8 cellular contexts compared by ENCODE assay signal in genomic region chr3:73502609-73503560, GRCh38.
A peak's percentile ranks its signal among the peaks of the same experiment; 100 is the strongest.
DNase-seq lines count a peak whose midpoint lies in the region; ATAC-seq and TF ChIP-seq lines count a peak whose summit lies in the region.

No MANE protein-coding gene starts in this region.

- H2AFZ ChIP-seq in OCI-LY3 (ENCODE audit: low read depth, low read length) (peak overlapping the region; percentile 62; the same call in 1 of the 2 replicates), osteoblast (ENCODE audit: low read length) (no peak overlapping the region)

- H3K27ac ChIP-seq in OCI-LY3 (ENCODE audit: low read length), result peak overlapping the region; percentile 79
- H3K27ac ChIP-seq in gastroesophageal sphincter, result peak overlapping the region; percentile 50 to 88 (median 70)
- peak overlapping the region; percentile 65 for H3K27ac ChIP-seq in osteoblast (ENCODE audit: low read depth, low read length)
- H3K27ac ChIP-seq in vagina, result no peak overlapping the region

- H3K4me1 ChIP-seq in OCI-LY3 (ENCODE audit: low read length) (peaks cover 37% of the 10 kb centered on the region), gastroesophageal sphincter (peaks cover 7 to 99% (median 15%) of the 10 kb centered on the region in 3 donors), osteoblast (ENCODE audit: insufficient read depth, low read length) (peaks cover 35% of the 10 kb centered on the region), vagina (peaks cover 27% of the 10 kb centered on the region)

- H3K4me2 ChIP-seq in OCI-LY3 (ENCODE audit: low read length), result peak overlapping the region; percentile 71
- H3K4me2 ChIP-seq in osteoblast (ENCODE audit: insufficient read depth, low read length), result peak overlapping the region; percentile 61

- H4K20me1 ChIP-seq in OCI-LY3 (ENCODE audit: insufficient read depth, low read length) (no peaks in the 10 kb centered on the region), osteoblast (ENCODE audit: insufficient read depth, low read length) (peaks cover 3% of the 10 kb centered on the region)

- DNase-seq in EH (ENCODE audit: low read depth) (peak; percentile 88), HS-27A (ENCODE audit: low read depth) (peak; percentile 62), osteoblast (ENCODE audit: insufficient read length, low spot score, missing footprints) (peak; percentile 88), vagina (ENCODE audit: extremely low spot score in 2 of 2) (no peak)
- peak; percentile 9 for DNase-seq in activated T-helper 1 cell treated with anti-CD3 and anti-CD28 coated beads, Interleukin-12 subunit alpha, Interleukin-12 subunit beta, Interleukin-2, Interleukin-4 antibody, amounts not matched to agents 30 ng/mL and 10 ng/mL and 1 ng/mL, durations not matched to agents 14 hours and 24 hours and 36 hours (ENCODE audit: low spot score)

- H3K36me3 Mint-ChIP-seq in activated T-helper 1 cell treated with anti-CD3 and anti-CD28 coated beads, Interleukin-12 subunit alpha, Interleukin-12 subunit beta, Interleukin-2, Interleukin-4 antibody, amounts not matched to agents 30 ng/mL and 10 ng/mL and 1 ng/mL, durations not matched to agents 14 hours and 24 hours and 36 hours (ENCODE audit: low read depth), result no peaks in the 10 kb centered on the region

- no peaks in the 10 kb centered on the region for H3K4me1 Mint-ChIP-seq in activated T-helper 1 cell treated with anti-CD3 and anti-CD28 coated beads, Interleukin-12 subunit alpha, Interleukin-12 subunit beta, Interleukin-2, Interleukin-4 antibody, amounts not matched to agents 30 ng/mL and 10 ng/mL and 1 ng/mL, durations not matched to agents 14 hours and 24 hours and 36 hours (ENCODE audit: low read depth)

- H3K79me2 ChIP-seq in OCI-LY3 (ENCODE audit: low read length) (no peaks in the 10 kb centered on the region), osteoblast (ENCODE audit: insufficient read depth, low read length) (peaks cover 17% of the 10 kb centered on the region)

- H3K9me3 Mint-ChIP-seq in activated T-helper 1 cell treated with anti-CD3 and anti-CD28 coated beads, Interleukin-12 subunit alpha, Interleukin-12 subunit beta, Interleukin-2, Interleukin-4 antibody, amounts not matched to agents 30 ng/mL and 10 ng/mL and 1 ng/mL, durations not matched to agents 14 hours and 24 hours and 36 hours, result no peaks in the 10 kb centered on the region

- no peak overlapping the region for H3K27ac Mint-ChIP-seq in activated T-helper 1 cell treated with anti-CD3 and anti-CD28 coated beads, Interleukin-12 subunit alpha, Interleukin-12 subunit beta, Interleukin-2, Interleukin-4 antibody, amounts not matched to agents 30 ng/mL and 10 ng/mL and 1 ng/mL, durations not matched to agents 14 hours and 24 hours and 36 hours

- H3K36me3 ChIP-seq in OCI-LY3 (replicated peaks; ENCODE audit: low read depth, low read length) (no peaks in the 10 kb centered on the region), gastroesophageal sphincter (no peaks in the 10 kb centered on the region), osteoblast (ENCODE audit: insufficient read depth, low read length) (no peaks in the 10 kb centered on the region), vagina (no peaks in the 10 kb centered on the region)

- peaks cover 15% of the 10 kb centered on the region for H3K27me3 Mint-ChIP-seq in activated T-helper 1 cell treated with anti-CD3 and anti-CD28 coated beads, Interleukin-12 subunit alpha, Interleukin-12 subunit beta, Interleukin-2, Interleukin-4 antibody, amounts not matched to agents 30 ng/mL and 10 ng/mL and 1 ng/mL, durations not matched to agents 14 hours and 24 hours and 36 hours (ENCODE audit: insufficient read depth)

- ATAC-seq in GM21381 (IDR thresholded peaks at IDR 0.05; ENCODE audit: unreplicated experiment) (peak; percentile 64), gastroesophageal sphincter (peak; percentile 64)

- 19 to 24% methylated on average over 5 to 6 of the region's 6 CpGs for WGBS in gastroesophageal sphincter (ENCODE audit: low coverage in 1 of 2), 2 donors

- peak; percentile 98 for TF ChIP-seq CTCF in OCI-LY3 (IDR thresholded peaks at IDR 0.05; ENCODE audit: low read depth, low read length)
- peak; percentile 76 to 87 (median 84) for TF ChIP-seq CTCF in gastroesophageal sphincter (IDR thresholded peaks at IDR 0.05)
- peak; percentile 91 for TF ChIP-seq CTCF in osteoblast (IDR thresholded peaks at IDR 0.05; ENCODE audit: extremely low read depth, low read depth, low read length)
- peak; percentile 49 to 78 (median 76) for TF ChIP-seq CTCF in vagina (IDR thresholded peaks at IDR 0.05)

- H3K27me3 ChIP-seq in OCI-LY3 (ENCODE audit: low read depth, low read length) (no peaks in the 10 kb centered on the region), gastroesophageal sphincter (no peaks in the 10 kb centered on the region), osteoblast (ENCODE audit: insufficient read depth, low read length) (no peaks in the 10 kb centered on the region), vagina (no peaks in the 10 kb centered on the region)

- peak overlapping the region; percentile 51 for H3K9ac ChIP-seq in OCI-LY3 (ENCODE audit: low read length)

- no peak overlapping the region for H3K4me3 Mint-ChIP-seq in activated T-helper 1 cell treated with anti-CD3 and anti-CD28 coated beads, Interleukin-12 subunit alpha, Interleukin-12 subunit beta, Interleukin-2, Interleukin-4 antibody, amounts not matched to agents 30 ng/mL and 10 ng/mL and 1 ng/mL, durations not matched to agents 14 hours and 24 hours and 36 hours

- intact Hi-C loops in activated T-helper 1 cell treated with anti-CD3 and anti-CD28 coated beads, Interleukin-12 subunit alpha, Interleukin-12 subunit beta, Interleukin-2, Interleukin-4 antibody, amounts not matched to agents 30 ng/mL and 10 ng/mL and 1 ng/mL, durations not matched to agents 14 hours and 24 hours and 36 hours (cut with micrococcal nuclease), result loop anchor here (1.0 kb wide), 1 partner anchor 48 kb away; no protein-coding TSS in a partner anchor
- intact Hi-C loops in vagina (cut with DNase I), result loop anchor here (5.0 kb wide), 1 partner anchor 401 kb away; no protein-coding TSS in a partner anchor

- H3K4me3 ChIP-seq in OCI-LY3 (ENCODE audit: low read length) (peak overlapping the region; percentile 41), gastroesophageal sphincter (no peak overlapping the region), osteoblast (ENCODE audit: insufficient read depth, low read length) (peak overlapping the region; percentile 10), vagina (no peak overlapping the region)

- TF ChIP-seq POLR2A in gastroesophageal sphincter (IDR thresholded peaks at IDR 0.05) (no peak), vagina (IDR thresholded peaks at IDR 0.05) (no peak)

- no peak for TF ChIP-seq EP300 in gastroesophageal sphincter (IDR thresholded peaks at IDR 0.05)

- H3K9me3 ChIP-seq in OCI-LY3 (ENCODE audit: insufficient read depth, low read length), result no peaks in the 10 kb centered on the region
- H3K9me3 ChIP-seq in gastroesophageal sphincter, result no peaks in the 10 kb centered on the region
- no peaks in the 10 kb centered on the region for H3K9me3 ChIP-seq in osteoblast (ENCODE audit: low read depth, low read length)
- H3K9me3 ChIP-seq in vagina, result no peaks in the 10 kb centered on the region

Comparison
In these comparisons a context has a peak if more than half of its experiments do, and no peak if none do; other contexts are left out.
1. DNase-seq: peak in EH (single experiment), HS-27A (single experiment), activated T-helper 1 cell treated with anti-CD3 and anti-CD28 coated beads, Interleukin-12 subunit alpha, Interleukin-12 subunit beta, Interleukin-2, Interleukin-4 antibody, amounts not matched to agents 30 ng/mL and 10 ng/mL and 1 ng/mL, durations not matched to agents 14 hours and 24 hours and 36 hours (single experiment) and osteoblast (single experiment); none in vagina (0 of 2).
2. H3K4me3 ChIP-seq: peak in OCI-LY3 (single experiment) and osteoblast (single experiment); none in gastroesophageal sphincter (0 of 2) and vagina (0 of 2).
3. Peak in every context shown above with its lines, with median percentiles within 50 percentile points of each other: CTCF ChIP-seq.